Comparison of ENCODE assay signal across 8 cellular contexts in genomic region chr17:38752119-38752929, GRCh38. TPM values are rescaled to one million over a fixed set of nuclear protein-coding genes. Genes with fewer than 3 reads are reported as not detected.
DNase-seq lines count a peak whose midpoint lies in the region; ATAC-seq and TF ChIP-seq lines count a peak whose summit lies in the region.

Gene PSMB3 (plus strand): TSS chr17:38752741. CDS start chr17:38752827, 86 bp downstream.

- peaks cover 31% of the 10 kb centered on the region for H3K27me3 ChIP-seq in CD4-positive, alpha-beta T cell (ENCODE audit: control insufficient read depth, insufficient read depth, low read length)
- no peaks in the 10 kb centered on the region for H3K27me3 ChIP-seq in dorsolateral prefrontal cortex
- no peaks in the 10 kb centered on the region for H3K27me3 ChIP-seq in right lobe of liver

- ATAC-seq in CD4-positive, alpha-beta T cell (ENCODE audit: poor library complexity), result peak; percentile 85
- ATAC-seq in GM19455 (IDR thresholded peaks at IDR 0.05; ENCODE audit: unreplicated experiment) (peak; percentile 83), right lobe of liver (peak; percentile 77 to 88 (median 84))

- TF ChIP-seq CTCF in CD4-positive, alpha-beta T cell (IDR thresholded peaks at IDR 0.05), result no peak
- peak in 15 of 56 donors; percentile 4 to 46 (median 20) for TF ChIP-seq CTCF in dorsolateral prefrontal cortex (IDR thresholded peaks at IDR 0.05 in 54 of 56, conservative IDR thresholded peaks at IDR 0.05 in 2 of 56; ENCODE audit: low read depth in 1 of 56, partially characterized antibody in 56 of 56)
- no peak for TF ChIP-seq CTCF in right lobe of liver (IDR thresholded peaks at IDR 0.05)

- peaks cover 34% of the 10 kb centered on the region for H3K36me3 Mint-ChIP-seq in CD4-positive, alpha-beta T cell (ENCODE audit: low read depth)
- peaks cover 31% of the 10 kb centered on the region for H3K36me3 Mint-ChIP-seq in activated CD4-positive, alpha-beta memory T cell treated with anti-CD3 and anti-CD28 coated beads for 36 hours

- intact Hi-C loops in CD4-positive, alpha-beta T cell (cut with DNase I, micrococcal nuclease), result loop anchor here (1.0 to 10.0 kb wide), 7 partner anchors 24 to 402 kb away; partner anchors contain the start of genes MLLT6 (in 2 of the 2), CWC25 (in 1 of the 2), PIP4K2B (in 1 of the 2) and PLXDC1 (in 1 of the 2)
- intact Hi-C loops in activated CD4-positive, alpha-beta memory T cell treated with anti-CD3 and anti-CD28 coated beads for 36 hours (cut with micrococcal nuclease), result loop anchor here (1.0 to 5.0 kb wide), 6 partner anchors 25 to 402 kb away; partner anchors contain the start of genes LASP1 and PIP4K2B
- intact Hi-C loops in dorsolateral prefrontal cortex (cut with DNase I), result loop anchor here (2.0 to 10.0 kb wide), 3 partner anchors 46 to 400 kb away; partner anchors contain the start of genes PIP4K2B (in 2 of the 2), PLXDC1 (in 1 of the 2) and RPL23 (in 1 of the 2)
- intact Hi-C loops in right lobe of liver (cut with DNase I), result no loop called here

- CTCF ChIA-PET in CD4-positive, alpha-beta T cell (lab: Charles Lee), result interaction anchor here (0.8 to 1.2 kb wide), 2 partner anchors 17 to 46 kb away, joined by 3 to 4 read pairs; no protein-coding TSS in a partner anchor
- CTCF ChIA-PET in activated CD4-positive, alpha-beta memory T cell treated with anti-CD3 and anti-CD28 coated beads for 36 hours (lab: Charles Lee), result interaction anchor here (0.7 to 4.3 kb wide), 9 partner anchors 10 to 231 kb away, joined by 3 to 39 read pairs (median 4); partner anchors contain the start of gene EPOP

- peak within 1 kb of the TSS; percentile 99 for H3K4me3 Mint-ChIP-seq in CD4-positive, alpha-beta T cell
- peak within 1 kb of the TSS; percentile 92 for H3K4me3 Mint-ChIP-seq in activated CD4-positive, alpha-beta memory T cell treated with anti-CD3 and anti-CD28 coated beads for 36 hours

- H3K36me3 ChIP-seq in right lobe of liver, result peaks cover 4 to 25% (median 11%) of the 10 kb centered on the region in 4 donors

- H3K27ac ChIP-seq in CD4-positive, alpha-beta T cell (ENCODE audit: low read depth, low read length), result peak within 1 kb of the TSS; percentile 80
- peak within 1 kb of the TSS in 58 of 59 donors; percentile 20 to 96 (median 88) for H3K27ac ChIP-seq in dorsolateral prefrontal cortex
- H3K27ac ChIP-seq in right lobe of liver, result peak within 1 kb of the TSS; percentile 70 to 84 (median 80)

- H3K9me3 Mint-ChIP-seq in CD4-positive, alpha-beta T cell, result no peaks in the 10 kb centered on the region
- H3K9me3 Mint-ChIP-seq in activated CD4-positive, alpha-beta memory T cell treated with anti-CD3 and anti-CD28 coated beads for 36 hours, result no peaks in the 10 kb centered on the region

- peaks cover 0 to 50% (median 9%) of the 10 kb centered on the region in 4 donors for H3K4me1 ChIP-seq in right lobe of liver

- peaks cover 38% of the 10 kb centered on the region for H3K4me1 Mint-ChIP-seq in CD4-positive, alpha-beta T cell (ENCODE audit: low read depth)
- H3K4me1 Mint-ChIP-seq in activated CD4-positive, alpha-beta memory T cell treated with anti-CD3 and anti-CD28 coated beads for 36 hours (ENCODE audit: low read depth), result peaks cover 40% of the 10 kb centered on the region

- no peaks in the 10 kb centered on the region for H3K9me3 ChIP-seq in CD4-positive, alpha-beta T cell (ENCODE audit: control insufficient read depth, low read length)
- no peaks in the 10 kb centered on the region for H3K9me3 ChIP-seq in right lobe of liver

- peak; percentile 86 to 97 (median 93) for DNase-seq in CD4-positive, alpha-beta T cell
- peak; percentile 98 for DNase-seq in HK-2 (ENCODE audit: unreplicated experiment)
- DNase-seq in NCI-H82 treated with DMSO at 0.1 percent for 48 hours (lab: John Stamatoyannopoulos, UW; ENCODE audit: unreplicated experiment), result peak; percentile 100
- peak; percentile 99 for DNase-seq in activated CD4-positive, alpha-beta memory T cell treated with anti-CD3 and anti-CD28 coated beads for 36 hours
- DNase-seq in dorsolateral prefrontal cortex, result peak; percentile 95 to 100 (median 99)
- peak; percentile 97 to 99 (median 98) for DNase-seq in right lobe of liver
- DNase-seq in stimulated activated CD4-positive, alpha-beta T cell treated with anti-CD3 and anti-CD28 coated beads, Interleukin-4, amount 100 ng/mL, for 24 hours, result peak; percentile 99

- peaks cover 27% of the 10 kb centered on the region for H3K27me3 Mint-ChIP-seq in CD4-positive, alpha-beta T cell
- peaks cover 27% of the 10 kb centered on the region for H3K27me3 Mint-ChIP-seq in activated CD4-positive, alpha-beta memory T cell treated with anti-CD3 and anti-CD28 coated beads for 36 hours

- peak; percentile 54 for TF ChIP-seq POLR2A in right lobe of liver (IDR thresholded peaks at IDR 0.05)

- POLR2A ChIA-PET in CD4-positive, alpha-beta T cell (lab: Charles Lee), result interaction anchor here (0.8 to 2.8 kb wide), 17 partner anchors 9 to 709 kb away, joined by 3 to 22 read pairs (median 5); partner anchors contain the start of genes CDK12, CISD3, LASP1 and MLLT6
- POLR2A ChIA-PET in activated CD4-positive, alpha-beta memory T cell treated with anti-CD3 and anti-CD28 coated beads for 36 hours (lab: Charles Lee), result interaction anchor here (0.7 to 1.5 kb wide), 11 partner anchors 12 to 193 kb away, joined by 3 to 9 read pairs (median 4); partner anchors contain the start of genes CWC25 and MLLT6

- peak within 1 kb of the TSS; percentile 83 for H3K27ac Mint-ChIP-seq in CD4-positive, alpha-beta T cell
- H3K27ac Mint-ChIP-seq in activated CD4-positive, alpha-beta memory T cell treated with anti-CD3 and anti-CD28 coated beads for 36 hours, result peak within 1 kb of the TSS; percentile 94

- 0% methylated on average over 45 of the region's 46 CpGs for WGBS in right lobe of liver (ENCODE audit: insufficient coverage, low coverage, low lambda C conversion rate, missing lambda C conversion rate)

- H3K4me3 ChIP-seq in dorsolateral prefrontal cortex (peak within 1 kb of the TSS; percentile 74 to 100 (median 96)), right lobe of liver (peak within 1 kb of the TSS; percentile 92 to 99 (median 99))

RNA-seq across cellular contexts. Expression of gene PSMB3, which starts in this region (rescaled TPM):
- 10 to 100 TPM; 46.6 to 55.0 TPM for total RNA-seq in CD4-positive, alpha-beta T cell
- 100 to 1,000 TPM; 335 to 348 TPM for total RNA-seq in activated CD4-positive, alpha-beta memory T cell treated with anti-CD3 and anti-CD28 coated beads for 36 hours
- total RNA-seq in dorsolateral prefrontal cortex, result 100 to 1,000 TPM in 80 of 120 experiments, 10 to 100 TPM in 40; 55.5 to 145 (median 107) TPM
- 100 to 1,000 TPM in 5 of 6 experiments, 10 to 100 TPM in 1; 85.2 to 183 (median 120) TPM for total RNA-seq in right lobe of liver

Comparison
In these comparisons a context has a peak if more than half of its experiments do, and no peak if none do; other contexts are left out.
1. Peak in every context shown above with its lines: DNase-seq, ATAC-seq, H3K4me3 ChIP-seq and H3K27ac ChIP-seq.
2. intact Hi-C loops: an anchor here in CD4-positive, alpha-beta T cell (1.0 to 10.0 kb wide), activated CD4-positive, alpha-beta memory T cell treated with anti-CD3 and anti-CD28 coated beads for 36 hours (1.0 to 5.0 kb wide) and dorsolateral prefrontal cortex (2.0 to 10.0 kb wide); none called in right lobe of liver.